ENCODE assay signal across 12 cellular contexts in genomic region chr3:25768851-25769250, GRCh38. TPM values are rescaled to one million over a fixed set of nuclear protein-coding genes. Genes with fewer than 3 reads are reported as not detected.
A peak's percentile ranks its signal among the peaks of the same experiment; 100 is the strongest.
DNase-seq lines count a peak whose midpoint lies in the region; ATAC-seq and TF ChIP-seq lines count a peak whose summit lies in the region.
"Had no signal": no experiment of that assay in that cellular context is flagged by ENCODE, and none has a peak within 500 bp of the region (broad histone marks: within the 10 kb centered on the region; RNA-seq: fewer than 3 reads in every experiment).

No MANE protein-coding gene starts in this region.

- CTCF ChIA-PET in activated B cell treated with CpG ODN at 0.5 μM for 24 hours (lab: Charles Lee): interaction anchor here (0.7 kb wide), 1 partner anchor 15 kb away, joined by 3 read pairs; no protein-coding TSS in a partner anchor

- H2AFZ ChIP-seq in smooth muscle cell (ENCODE audit: low read depth): no peak overlapping the region

- no peaks in the 10 kb centered on the region for H3K27me3 Mint-ChIP-seq in activated B cell treated with CpG ODN at 0.5 μM for 24 hours
- no peaks in the 10 kb centered on the region for H3K27me3 Mint-ChIP-seq in naive thymus-derived CD8-positive, alpha-beta T cell
- H3K27me3 Mint-ChIP-seq: naive thymus-derived CD4-positive, alpha-beta T cell had no signal

- no peak overlapping the region for H3K4me3 ChIP-seq in smooth muscle cell
- no peak overlapping the region for H3K4me3 ChIP-seq in psoas muscle
- H3K4me3 ChIP-seq: skin epidermis had no signal

- no peak overlapping the region for H3K27ac ChIP-seq in smooth muscle cell (ENCODE audit: low read depth)
- H3K27ac ChIP-seq in psoas muscle: no peak overlapping the region
- H3K27ac ChIP-seq: skin epidermis had no signal

- H3K9me3 Mint-ChIP-seq in activated B cell treated with CpG ODN at 0.5 μM for 24 hours: peaks cover 2% of the 10 kb centered on the region
- H3K9me3 Mint-ChIP-seq in naive thymus-derived CD8-positive, alpha-beta T cell: peaks cover 0 to 6% (median 1%) of the 10 kb centered on the region in 9 donors

- no peaks in the 10 kb centered on the region for H3K79me2 ChIP-seq in smooth muscle cell (ENCODE audit: low read depth)

- no peak for DNase-seq in activated B cell treated with CpG ODN at 0.5 μM for 24 hours
- DNase-seq in RKO (ENCODE audit: low spot score): no peak
- DNase-seq in smooth muscle cell (lab: John Stamatoyannopoulos, UW; ENCODE audit: unreplicated experiment): no peak
- DNase-seq in naive thymus-derived CD8-positive, alpha-beta T cell: no peak
- DNase-seq in psoas muscle: no peak
- DNase-seq: naive thymus-derived CD4-positive, alpha-beta T cell; NCI-H526; SW 1271 had no signal

- H3K27me3 ChIP-seq in smooth muscle cell (ENCODE audit: low read depth) (no peaks in the 10 kb centered on the region), psoas muscle (ENCODE audit: insufficient read depth in 3 of 3, low read length in 2 of 3) (no peaks in the 10 kb centered on the region)

- H3K4me1 ChIP-seq in smooth muscle cell (ENCODE audit: low read depth) (no peaks in the 10 kb centered on the region), psoas muscle (no peaks in the 10 kb centered on the region)

- H3K9me3 ChIP-seq in smooth muscle cell (replicated peaks; ENCODE audit: low read depth) (peaks cover 12% of the 10 kb centered on the region), psoas muscle (peaks cover 9% of the 10 kb centered on the region)

- no peak overlapping the region for H3K4me2 ChIP-seq in smooth muscle cell

- WGBS in smooth muscle cell (ENCODE audit: low lambda C conversion rate): 95% methylated on average over 6 of the region's 6 CpGs
- 91 to 95% (median 93%) methylated on average over 6 of the region's 6 CpGs for WGBS in psoas muscle, 3 donors

- H3K4me3 Mint-ChIP-seq in activated B cell treated with CpG ODN at 0.5 μM for 24 hours: peak overlapping the region; percentile 79
- H3K4me3 Mint-ChIP-seq in naive thymus-derived CD8-positive, alpha-beta T cell: no peak overlapping the region
- H3K4me3 Mint-ChIP-seq: naive thymus-derived CD4-positive, alpha-beta T cell had no signal

- POLR2A ChIA-PET in activated B cell treated with CpG ODN at 0.5 μM for 24 hours (lab: Charles Lee): interaction anchor here (0.8 to 3.9 kb wide), 6 partner anchors 9 to 105 kb away, joined by 3 to 40 read pairs (median 5); partner anchors contain the start of genes NGLY1 and OXSM
- POLR2A ChIA-PET in naive thymus-derived CD8-positive, alpha-beta T cell (lab: Charles Lee): no interaction called here

- H3K4me1 Mint-ChIP-seq in activated B cell treated with CpG ODN at 0.5 μM for 24 hours: peaks cover 44% of the 10 kb centered on the region
- peaks cover 11 to 44% (median 37%) of the 10 kb centered on the region in 4 donors for H3K4me1 Mint-ChIP-seq in naive thymus-derived CD8-positive, alpha-beta T cell

- no peak overlapping the region for H3K9ac ChIP-seq in smooth muscle cell (ENCODE audit: low read depth)

- no peaks in the 10 kb centered on the region for H3F3A ChIP-seq in smooth muscle cell (ENCODE audit: low read depth)

- H3K36me3 ChIP-seq in smooth muscle cell (ENCODE audit: low read depth) (peaks cover 16% of the 10 kb centered on the region), psoas muscle (ENCODE audit: insufficient read depth in 1 of 2, low read depth in 1 of 2) (peaks cover 3 to 41% of the 10 kb centered on the region in 2 donors)

- intact Hi-C loops in activated B cell treated with CpG ODN at 0.5 μM for 24 hours (cut with micrococcal nuclease) (loop anchor here (1.0 to 5.0 kb wide), 4 partner anchors 12 to 104 kb away; partner anchors contain the start of gene OXSM), psoas muscle (cut with DNase I) (no loop called here)

- peaks cover 43% of the 10 kb centered on the region for H3K36me3 Mint-ChIP-seq in activated B cell treated with CpG ODN at 0.5 μM for 24 hours (ENCODE audit: low read depth)
- peaks cover 8 to 63% (median 35%) of the 10 kb centered on the region in 3 donors for H3K36me3 Mint-ChIP-seq in naive thymus-derived CD8-positive, alpha-beta T cell

- ATAC-seq in GM18870 (IDR thresholded peaks at IDR 0.05; ENCODE audit: unreplicated experiment) (peak; percentile 98), GM21529 (IDR thresholded peaks at IDR 0.05; ENCODE audit: unreplicated experiment) (peak; percentile 90), HG03103 (IDR thresholded peaks at IDR 0.05; ENCODE audit: low read depth, unreplicated experiment) (peak; percentile 87), activated B cell treated with CpG ODN at 0.5 μM for 24 hours (ENCODE audit: low read depth) (peak; percentile 92), psoas muscle (no peak)
- no peak for ATAC-seq in naive thymus-derived CD8-positive, alpha-beta T cell
- ATAC-seq: naive thymus-derived CD4-positive, alpha-beta T cell had no signal

- H4K20me1 ChIP-seq in smooth muscle cell (ENCODE audit: low read depth): no peaks in the 10 kb centered on the region

- TF ChIP-seq CTCF in activated B cell treated with CpG ODN at 0.5 μM for 24 hours (IDR thresholded peaks at IDR 0.05): no peak
- TF ChIP-seq CTCF in smooth muscle cell (IDR thresholded peaks at IDR 0.05; ENCODE audit: borderline replicate concordance, insufficient read depth, poor library complexity, severe bottlenecking): no peak
- no peak for TF ChIP-seq CTCF in psoas muscle (IDR thresholded peaks at IDR 0.05)

- H3K27ac Mint-ChIP-seq in activated B cell treated with CpG ODN at 0.5 μM for 24 hours: peak overlapping the region; percentile 92
- peak overlapping the region in 1 of 10 donors; percentile 37 for H3K27ac Mint-ChIP-seq in naive thymus-derived CD8-positive, alpha-beta T cell

RNA-seq across cellular contexts. Expression of gene NGLY1, which starts 14.4 kb away (rescaled TPM):
- 104 and 127 TPM in 2 replicates for total RNA-seq in activated B cell treated with CpG ODN at 0.5 μM for 24 hours
- 28.6 and 35.8 TPM in 2 replicates for total RNA-seq in smooth muscle cell
- polyA plus RNA-seq in smooth muscle cell: 27.4 and 29.0 TPM in 2 replicates
- total RNA-seq in naive thymus-derived CD8-positive, alpha-beta T cell: 10 to 100 TPM; 86.4 to 92.4 TPM
- 10 to 100 TPM; 33.4 to 52.0 (median 33.9) TPM for polyA plus RNA-seq in naive thymus-derived CD8-positive, alpha-beta T cell
- 10 to 100 TPM; 37.5 to 73.0 (median 53.2) TPM for total RNA-seq in psoas muscle
- polyA plus RNA-seq in psoas muscle: 10 to 100 TPM; 37.2 to 78.4 (median 59.2) TPM

RNA-seq across cellular contexts. Expression of gene OXSM, which starts 21.0 kb away (rescaled TPM):
- total RNA-seq in activated B cell treated with CpG ODN at 0.5 μM for 24 hours: 12.6 and 14.2 TPM in 2 replicates
- total RNA-seq in smooth muscle cell: 6.8 and 9.9 TPM in 2 replicates
- 7.3 and 9.1 TPM in 2 replicates for polyA plus RNA-seq in smooth muscle cell
- total RNA-seq in naive thymus-derived CD8-positive, alpha-beta T cell: 10 to 100 TPM; 12.3 to 13.6 TPM
- 10 to 100 TPM; 10.3 to 14.4 (median 11.4) TPM for polyA plus RNA-seq in naive thymus-derived CD8-positive, alpha-beta T cell
- 10 to 100 TPM; 11.1 to 13.3 (median 11.6) TPM for total RNA-seq in psoas muscle
- polyA plus RNA-seq in psoas muscle: 10 to 100 TPM; 14.5 to 21.5 (median 17.3) TPM

Comparison
In these comparisons a context has a peak if more than half of its experiments do, and no peak if none do; other contexts are left out.
1. ATAC-seq: peak in GM18870 (single experiment), GM21529 (single experiment), HG03103 (single experiment) and activated B cell treated with CpG ODN at 0.5 μM for 24 hours (single experiment); none in naive thymus-derived CD8-positive, alpha-beta T cell (0 of 2) and psoas muscle (0 of 4).